Comparison of ENCODE assay signal across 22 cellular contexts in the genomic region with DNA sequence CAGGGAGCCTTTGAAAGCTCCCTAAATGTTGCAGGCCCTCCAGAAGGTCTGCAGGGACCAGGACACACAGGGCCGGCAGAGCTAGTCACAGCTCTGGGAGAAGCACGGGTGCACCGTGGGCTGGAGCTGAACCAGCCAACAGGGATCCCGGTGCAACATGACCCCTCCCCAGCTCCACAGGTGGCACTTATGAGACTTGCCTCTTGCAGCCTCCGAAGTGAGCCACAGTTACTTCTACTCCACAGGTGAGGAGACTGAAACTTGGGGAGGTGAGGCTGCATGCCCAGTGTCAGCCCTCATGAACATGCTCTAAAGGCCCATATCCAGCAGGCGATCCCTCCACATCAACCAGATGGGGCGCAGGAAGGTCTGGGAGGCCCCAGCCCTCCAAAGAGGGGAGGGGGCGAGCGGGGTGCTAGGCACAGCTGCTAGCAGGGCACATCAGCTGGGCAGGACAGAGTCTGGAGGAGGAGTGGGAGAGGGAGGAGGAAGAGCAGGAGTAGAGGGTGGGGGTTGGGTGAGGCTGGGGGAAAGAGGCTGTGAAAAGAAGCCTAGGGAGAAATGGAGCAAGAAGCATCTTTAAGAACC.
A peak's percentile ranks its signal among the peaks of the same experiment; 100 is the strongest.
DNase-seq lines count a peak whose midpoint lies in the region; ATAC-seq and TF ChIP-seq lines count a peak whose summit lies in the region.
"Had no signal": no experiment of that assay in that cellular context is flagged by ENCODE, and none has a peak within 500 bp of the region (broad histone marks: within the 10 kb centered on the region; RNA-seq: fewer than 3 reads in every experiment).

No MANE protein-coding gene starts in this region.

- TF ChIP-seq CTCF in GM23338 (conservative IDR thresholded peaks at IDR 0.05; ENCODE audit: low read depth in 2 of 2) = no peak
- no peak for TF ChIP-seq CTCF in chondrocyte (IDR thresholded peaks at IDR 0.05)
- TF ChIP-seq CTCF in MCF 10A (IDR thresholded peaks at IDR 0.05; ENCODE audit: unreplicated experiment) = no peak

- DNase-seq in activated naive CD4-positive, alpha-beta T cell treated with anti-CD3 and anti-CD28 coated beads, Interleukin-2, amount 50 U/mL, for 72 hours (ENCODE audit: low spot score in 2 of 2) = no peak
- no peak for DNase-seq in activated naive CD4-positive, alpha-beta T cell (lab: John Stamatoyannopoulos, UW)
- DNase-seq in GM23338 (ENCODE audit: low spot score) (no peak), chondrocyte (ENCODE audit: low spot score) (peak; percentile 56), neuronal stem cell (ENCODE audit: low spot score) (no peak), MCF 10A (ENCODE audit: unreplicated experiment) (no peak)
- no peak for DNase-seq in stimulated activated naive B cell treated with anti-CD40 and anti-IgM and Interleukin-4, amounts not matched to agents 10 μg/mL and 1 μg/mL and 100 μg/mL, for 72 hours
- DNase-seq: Calu3, DMS53, EL, HCEC 1CT, NCI-H1105 treated with DMSO at 0.1 percent for 48 hours, NCI-H1694, NCI-H2081 treated with DMSO at 0.1 percent for 48 hours, NCI-H510A treated with DMSO at 0.1 percent for 48 hours, NCI-H774, OCI-M1, SIG-M5 had no signal

- no peaks in the 10 kb centered on the region for H3K9me3 Mint-ChIP-seq in activated naive CD4-positive, alpha-beta T cell treated with anti-CD3 and anti-CD28 coated beads, Interleukin-2, amount 50 U/mL, for 72 hours
- H3K9me3 Mint-ChIP-seq in GM23338 (no peaks in the 10 kb centered on the region), chondrocyte (ENCODE audit: low read depth) (no peaks in the 10 kb centered on the region), MCF 10A (ENCODE audit: unreplicated experiment) (no peaks in the 10 kb centered on the region)
- H3K9me3 Mint-ChIP-seq in stimulated activated naive B cell treated with anti-CD40 and anti-IgM and Interleukin-4, amounts not matched to agents 10 μg/mL and 1 μg/mL and 100 μg/mL, for 72 hours = no peaks in the 10 kb centered on the region
- H3K9me3 Mint-ChIP-seq: CD8-positive, alpha-beta T cell had no signal

- no peak overlapping the region for H3K14ac ChIP-seq in neuronal stem cell (ENCODE audit: low read length)

- H3K4me1 Mint-ChIP-seq in GM23338 (no peaks in the 10 kb centered on the region; the same call in 1 of the 3 replicates), chondrocyte (ENCODE audit: low read depth) (no peaks in the 10 kb centered on the region), MCF 10A (ENCODE audit: insufficient read depth, unreplicated experiment) (no peaks in the 10 kb centered on the region)
- H3K4me1 Mint-ChIP-seq in stimulated activated naive B cell treated with anti-CD40 and anti-IgM and Interleukin-4, amounts not matched to agents 10 μg/mL and 1 μg/mL and 100 μg/mL, for 72 hours = peaks cover 3 to 17% of the 10 kb centered on the region in 2 donors
- H3K4me1 Mint-ChIP-seq: B cell had no signal

- H3K36me3 ChIP-seq in GM23338 (ENCODE audit: insufficient read depth) = no peaks in the 10 kb centered on the region
- H3K36me3 ChIP-seq in neuronal stem cell (replicated peaks in 1 of 2; ENCODE audit: control insufficient read depth in 2 of 2, insufficient read depth in 2 of 2, low read length in 2 of 2) = peaks cover 5 to 14% of the 10 kb centered on the region in 2 donors

- no peak overlapping the region for H4K8ac ChIP-seq in neuronal stem cell (ENCODE audit: low read depth, low read length)

- no peak overlapping the region for H3K9ac ChIP-seq in neuronal stem cell (ENCODE audit: low read depth, low read length, poor library complexity)

- WGBS in neuronal stem cell (ENCODE audit: extremely low coverage in 2 of 2, insufficient read length in 2 of 2, insufficient replicate concordance in 1 of 2), 2 donors = no CpG with 5 or more reads among the region's 9 CpGs

- H3K79me2 ChIP-seq in GM23338 (replicated peaks; ENCODE audit: insufficient read depth) = no peaks in the 10 kb centered on the region

- H3K27me3 ChIP-seq in GM23338 (ENCODE audit: insufficient read depth) (no peaks in the 10 kb centered on the region), neuronal stem cell (ENCODE audit: control insufficient read depth in 3 of 3, insufficient read depth in 3 of 3, low read depth in 1 of 3, low read length in 3 of 3) (no peaks in the 10 kb centered on the region)

- no peak overlapping the region for H2BK5ac ChIP-seq in neuronal stem cell (ENCODE audit: low read length)

- H2AK5ac ChIP-seq in neuronal stem cell (ENCODE audit: low read depth, low read length) = peak overlapping the region; percentile 31

- no peaks in the 10 kb centered on the region for H3F3A ChIP-seq in GM23338 (replicated peaks; ENCODE audit: low read depth)

- intact Hi-C loops in MCF 10A (cut with micrococcal nuclease) = no loop called here

- peaks cover 3% of the 10 kb centered on the region for H3K79me1 ChIP-seq in neuronal stem cell (ENCODE audit: low read depth, low read length)

- no TSS peak for BruUV-seq in MCF 10A (replicated peaks; lab: Mats Ljungman, UMichigan)

- no peaks in the 10 kb centered on the region for H3K36me3 Mint-ChIP-seq in activated naive CD4-positive, alpha-beta T cell treated with anti-CD3 and anti-CD28 coated beads, Interleukin-2, amount 50 U/mL, for 72 hours
- H3K36me3 Mint-ChIP-seq in GM23338 (ENCODE audit: low read depth) = peaks cover 7% of the 10 kb centered on the region
- no peaks in the 10 kb centered on the region for H3K36me3 Mint-ChIP-seq in chondrocyte (ENCODE audit: low read depth)
- peaks cover 12% of the 10 kb centered on the region for H3K36me3 Mint-ChIP-seq in MCF 10A (ENCODE audit: insufficient read depth, unreplicated experiment)
- H3K36me3 Mint-ChIP-seq in stimulated activated naive B cell treated with anti-CD40 and anti-IgM and Interleukin-4, amounts not matched to agents 10 μg/mL and 1 μg/mL and 100 μg/mL, for 72 hours = peaks cover 31 to 43% of the 10 kb centered on the region in 2 donors

- POLR2A ChIA-PET in MCF 10A (lab: Yijun Ruan, JAX) = no interaction called here

- H4K20me1 ChIP-seq in GM23338 (replicated peaks; ENCODE audit: insufficient read depth) = no peaks in the 10 kb centered on the region

- H2BK120ac ChIP-seq in neuronal stem cell (ENCODE audit: low read depth, low read length) = no peak overlapping the region

- H3K18ac ChIP-seq in neuronal stem cell (ENCODE audit: low read length) = no peak overlapping the region

- no peak overlapping the region for H3K4me3 ChIP-seq in GM23338
- H3K4me3 ChIP-seq in neuronal stem cell (ENCODE audit: low read length in 2 of 2) = peak overlapping the region in 1 of 2 donors; percentile 43

- H3K4me3 Mint-ChIP-seq in GM23338 (no peak overlapping the region), chondrocyte (ENCODE audit: unreplicated experiment) (no peak overlapping the region), MCF 10A (ENCODE audit: unreplicated experiment) (no peak overlapping the region)
- H3K4me3 Mint-ChIP-seq in stimulated activated naive B cell treated with anti-CD40 and anti-IgM and Interleukin-4, amounts not matched to agents 10 μg/mL and 1 μg/mL and 100 μg/mL, for 72 hours = no peak overlapping the region
- H3K4me3 Mint-ChIP-seq: B cell; CD8-positive, alpha-beta T cell had no signal

- peak overlapping the region; percentile 29 for H3K23ac ChIP-seq in neuronal stem cell (ENCODE audit: low read depth, low read length, poor library complexity)

- H3K4me1 ChIP-seq in GM23338 (ENCODE audit: insufficient read depth) (no peaks in the 10 kb centered on the region), neuronal stem cell (ENCODE audit: control insufficient read depth in 2 of 2, insufficient read depth in 1 of 2, low read depth in 1 of 2, low read length in 2 of 2) (peaks cover 0 to 8% of the 10 kb centered on the region in 2 donors)

- no peaks in the 10 kb centered on the region for H3K9me2 ChIP-seq in GM23338 (ENCODE audit: insufficient read depth)

- no peak for ATAC-seq in activated naive CD4-positive, alpha-beta T cell treated with anti-CD3 and anti-CD28 coated beads, Interleukin-2, amount 50 U/mL, for 72 hours
- no peak for ATAC-seq in GM23338
- no peak for ATAC-seq in stimulated activated naive B cell treated with anti-CD40 and anti-IgM and Interleukin-4, amounts not matched to agents 10 μg/mL and 1 μg/mL and 100 μg/mL, for 72 hours (replicated peaks)
- no peak for ATAC-seq in HG03520 (IDR thresholded peaks at IDR 0.05; ENCODE audit: unreplicated experiment)
- ATAC-seq: CD8-positive, alpha-beta T cell; SK-N-SH treated with all-trans-retinoic acid at 6 μM for 48 hours had no signal

- H3K4ac ChIP-seq in neuronal stem cell (ENCODE audit: low read length) = no peak overlapping the region

- H3K27me3 Mint-ChIP-seq in GM23338 (ENCODE audit: insufficient read depth, low read depth, poor library complexity) (peaks cover 6% of the 10 kb centered on the region), chondrocyte (ENCODE audit: low read depth) (no peaks in the 10 kb centered on the region), MCF 10A (ENCODE audit: insufficient read depth, unreplicated experiment) (no peaks in the 10 kb centered on the region)
- no peaks in the 10 kb centered on the region for H3K27me3 Mint-ChIP-seq in stimulated activated naive B cell treated with anti-CD40 and anti-IgM and Interleukin-4, amounts not matched to agents 10 μg/mL and 1 μg/mL and 100 μg/mL, for 72 hours
- H3K27me3 Mint-ChIP-seq: B cell had no signal

- peak overlapping the region; percentile 62 to 64 for H3K27ac Mint-ChIP-seq in activated naive CD4-positive, alpha-beta T cell treated with anti-CD3 and anti-CD28 coated beads, Interleukin-2, amount 50 U/mL, for 72 hours
- H3K27ac Mint-ChIP-seq in GM23338 = peak overlapping the region; percentile 77; the same call in 1 of the 2 replicates
- H3K27ac Mint-ChIP-seq in chondrocyte (ENCODE audit: unreplicated experiment) = no peak overlapping the region
- H3K27ac Mint-ChIP-seq in MCF 10A (ENCODE audit: low read depth, unreplicated experiment) = no peak overlapping the region
- no peak overlapping the region for H3K27ac Mint-ChIP-seq in stimulated activated naive B cell treated with anti-CD40 and anti-IgM and Interleukin-4, amounts not matched to agents 10 μg/mL and 1 μg/mL and 100 μg/mL, for 72 hours
- H3K27ac Mint-ChIP-seq: B cell had no signal

- H2AFZ ChIP-seq in GM23338 (no peak overlapping the region), neuronal stem cell (ENCODE audit: low read length) (no peak overlapping the region)

- no peak overlapping the region for H3K4me2 ChIP-seq in GM23338
- no peak overlapping the region for H3K4me2 ChIP-seq in neuronal stem cell (ENCODE audit: insufficient read depth, low read length, poor library complexity, severe bottlenecking)

- CTCF ChIA-PET in MCF 10A (lab: Yijun Ruan, JAX) = interaction anchor here (0.6 kb wide), 2 partner anchors 81 to 462 kb away, joined by 3 read pairs; no protein-coding TSS in a partner anchor

- no peak overlapping the region for H4K91ac ChIP-seq in neuronal stem cell (ENCODE audit: low read depth, low read length, poor library complexity)

- no peak overlapping the region for H2BK12ac ChIP-seq in neuronal stem cell (ENCODE audit: low read length)

- H3K9me3 ChIP-seq in neuronal stem cell (replicated peaks in 1 of 2; ENCODE audit: control insufficient read depth in 2 of 2, insufficient read depth in 1 of 2, low read depth in 1 of 2, low read length in 2 of 2) = no peaks in the 10 kb centered on the region

- H3K27ac ChIP-seq in GM23338 (ENCODE audit: low read depth) (no peak overlapping the region), neuronal stem cell (replicated peaks; ENCODE audit: low read length) (no peak overlapping the region)

- no peak overlapping the region for H2BK15ac ChIP-seq in neuronal stem cell (ENCODE audit: low read length)

Comparison
In these comparisons a context has a peak if more than half of its experiments do, and no peak if none do; other contexts are left out.
1. H3K27ac Mint-ChIP-seq: peak in activated naive CD4-positive, alpha-beta T cell treated with anti-CD3 and anti-CD28 coated beads, Interleukin-2, amount 50 U/mL, for 72 hours (2 of 2) and GM23338 (single experiment); none in chondrocyte (single experiment), MCF 10A (single experiment) and stimulated activated naive B cell treated with anti-CD40 and anti-IgM and Interleukin-4, amounts not matched to agents 10 μg/mL and 1 μg/mL and 100 μg/mL, for 72 hours (single experiment).